ENCODE assay signal across 22 cellular contexts in genomic region chr3:108495717-108496116, GRCh38. TPM values are rescaled to one million over a fixed set of nuclear protein-coding genes. Genes with fewer than 3 reads are reported as not detected.
"Had no signal": no experiment of that assay in that cellular context is flagged by ENCODE, and none has a peak within 500 bp of the region (broad histone marks: within the 10 kb centered on the region; RNA-seq: fewer than 3 reads in every experiment).

No MANE protein-coding gene starts in this region.

- H3K4me3 ChIP-seq: colonic mucosa, esophagus muscularis mucosa, gastrocnemius medialis, heart right ventricle, left lung, lower lobe of right lung, mucosa of descending colon had no signal

- H3K36me3 ChIP-seq: colonic mucosa, esophagus muscularis mucosa, gastrocnemius medialis, heart right ventricle, left lung, lower lobe of right lung had no signal

- H3K27me3 ChIP-seq: colonic mucosa, esophagus muscularis mucosa, gastrocnemius medialis, heart right ventricle, left lung had no signal

- DNase-seq: colonic mucosa; cortex of kidney; effector CD8-positive, alpha-beta T cell; effector memory CD8-positive, alpha-beta T cell; endodermal cell; foreskin fibroblast; foreskin melanocyte; gastrocnemius medialis; glutamatergic neuron; head of caudate nucleus; heart right ventricle; hippocampal formation; left cardiac atrium; left lung; left ventricle myocardium superior; lower lobe of right lung; mesenchymal stem cell; mucosa of descending colon; naive B cell had no signal

- H3K27ac ChIP-seq: colonic mucosa, epithelial cell of prostate, gastrocnemius medialis, heart right ventricle, left lung, lower lobe of right lung had no signal

- ATAC-seq: effector memory CD8-positive, alpha-beta T cell; gastrocnemius medialis; heart right ventricle; left lung; left ventricle myocardium superior; lower lobe of right lung; mucosa of descending colon had no signal

- H3K4me1 ChIP-seq: colonic mucosa, gastrocnemius medialis, heart right ventricle, left lung, lower lobe of right lung had no signal

- H3K9me3 ChIP-seq: colonic mucosa, esophagus muscularis mucosa, gastrocnemius medialis, heart right ventricle, left lung, lower lobe of right lung, mucosa of descending colon had no signal

RNA-seq across cellular contexts. Expression of gene MYH15, which starts 14.7 kb away (rescaled TPM):
- total RNA-seq: kidney epithelial cell had no signal
